21 cellular contexts compared by ENCODE assay signal in the genomic region with DNA sequence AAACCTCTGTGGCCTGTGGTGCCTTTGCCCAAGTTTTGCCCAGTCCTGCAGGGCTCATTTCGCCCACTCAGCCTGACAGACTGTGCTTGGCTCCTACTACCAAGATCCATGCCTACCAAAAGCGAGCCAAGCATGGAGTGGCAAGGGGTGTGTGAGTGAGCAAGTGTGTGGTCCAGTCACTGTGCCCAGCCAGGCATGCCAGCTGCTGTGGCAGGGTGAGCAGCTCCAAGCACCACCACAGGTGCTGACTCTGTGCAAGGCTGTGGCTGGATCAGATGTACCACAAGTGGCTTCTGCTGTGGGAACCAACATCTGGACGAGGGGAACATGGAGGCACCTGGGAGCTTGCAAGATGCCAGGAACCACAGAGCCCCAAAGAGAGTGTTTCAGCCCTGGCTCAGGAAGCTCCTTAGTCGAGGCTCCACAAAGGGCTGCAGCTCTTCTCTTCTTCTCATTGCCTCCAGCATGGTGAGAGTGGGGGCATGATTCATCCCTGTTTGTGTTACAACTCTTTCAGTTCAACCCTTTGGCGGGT.
DNase-seq lines count a peak whose midpoint lies in the region; TF ChIP-seq lines count a peak whose summit lies in the region.
"Had no signal": no experiment of that assay in that cellular context is flagged by ENCODE, and none has a peak within 500 bp of the region (broad histone marks: within the 10 kb centered on the region; RNA-seq: fewer than 3 reads in every experiment).

No MANE protein-coding gene starts in this region.

- H3K9me3 ChIP-seq in OCI-LY3 (ENCODE audit: insufficient read depth, low read length) = no peaks in the 10 kb centered on the region
- H3K9me3 ChIP-seq: BLaER1 had no signal

- H3K4me1 ChIP-seq in OCI-LY3 (ENCODE audit: low read length) = no peaks in the 10 kb centered on the region
- H3K4me1 ChIP-seq: BLaER1 had no signal

- H3K79me2 ChIP-seq in OCI-LY3 (ENCODE audit: low read length) = no peaks in the 10 kb centered on the region

- no peaks in the 10 kb centered on the region for H3K36me3 ChIP-seq in OCI-LY3 (replicated peaks; ENCODE audit: low read depth, low read length)
- H3K36me3 ChIP-seq: BLaER1 had no signal

- DNase-seq in LHCN-M2 (ENCODE audit: low read depth) (peak; percentile 5), kidney glomerular epithelial cell (lab: John Stamatoyannopoulos, UW) (peak; percentile 1), renal cortical epithelial cell (ENCODE audit: low read depth) (peak; percentile 6), NCI-H1436 treated with DMSO at 0.1 percent for 48 hours (lab: John Stamatoyannopoulos, UW) (no peak), retina (no peak)
- no peak for DNase-seq in activated CD4-positive, alpha-beta T cell treated with anti-CD3 and anti-CD28 coated beads, Interleukin-2, amount 50 U/mL, for 48 hours
- DNase-seq: ACHN; CD4-positive, alpha-beta T cell; COR-L47; DND-41; Kasumi-1; MM.1S; NCI-H1048; NCI-H1417 treated with DMSO at 0.1 percent for 48 hours; NCI-H187 treated with DMSO at 0.1 percent for 48 hours; NCI-H2107; NCI-H2227 treated with DMSO at 0.1 percent for 48 hours; NCI-H510A treated with DMSO at 0.1 percent for 48 hours; NCI-H82 had no signal

- H3K4me3 ChIP-seq in OCI-LY3 (ENCODE audit: low read length) = no peak overlapping the region
- H3K4me3 ChIP-seq: BLaER1 had no signal

- H3K4me2 ChIP-seq in OCI-LY3 (ENCODE audit: low read length) = no peak overlapping the region
- H3K4me2 ChIP-seq: BLaER1 had no signal

- H3K9ac ChIP-seq in OCI-LY3 (ENCODE audit: low read length) = no peak overlapping the region
- H3K9ac ChIP-seq: BLaER1 had no signal

- TF ChIP-seq CTCF in OCI-LY3 (IDR thresholded peaks at IDR 0.05; ENCODE audit: low read depth, low read length) = no peak

- 0 out of 2 replicates have a peak overlapping the region, but pooled peaks have one; percentile 16 for H2AFZ ChIP-seq in OCI-LY3 (ENCODE audit: low read depth, low read length)

- H4K20me1 ChIP-seq in OCI-LY3 (ENCODE audit: insufficient read depth, low read length) = no peaks in the 10 kb centered on the region
- H4K20me1 ChIP-seq: BLaER1 had no signal

- no peaks in the 10 kb centered on the region for H3K27me3 ChIP-seq in OCI-LY3 (ENCODE audit: low read depth, low read length)
- H3K27me3 ChIP-seq: BLaER1 had no signal

- no peak overlapping the region for H3K27ac ChIP-seq in OCI-LY3 (ENCODE audit: low read length)
- H3K27ac ChIP-seq: BLaER1 had no signal

Comparison
In these comparisons a context has a peak if more than half of its experiments do, and no peak if none do; other contexts are left out.
1. DNase-seq: peak in LHCN-M2 (single experiment), kidney glomerular epithelial cell (single experiment) and renal cortical epithelial cell (single experiment); none in activated CD4-positive, alpha-beta T cell treated with anti-CD3 and anti-CD28 coated beads, Interleukin-2, amount 50 U/mL, for 48 hours (0 of 2), NCI-H1436 treated with DMSO at 0.1 percent for 48 hours (single experiment) and retina (single experiment).